Comparison of ENCODE assay signal across 8 cellular contexts in genomic region chr20:62937353-62938104, GRCh38. TPM values are rescaled to one million over a fixed set of nuclear protein-coding genes. Genes with fewer than 3 reads are reported as not detected.
DNase-seq lines count a peak whose midpoint lies in the region; ATAC-seq and TF ChIP-seq lines count a peak whose summit lies in the region.

No MANE protein-coding gene starts in this region.

- H3K4me1 Mint-ChIP-seq in H9 (peaks cover 16 to 30% of the 10 kb centered on the region in 2 experiments), nephron progenitor cell (peaks cover 39% of the 10 kb centered on the region)

- no peak overlapping the region for H3K56ac ChIP-seq in H9 (ENCODE audit: insufficient read length, low read depth, low read length)

- no peak overlapping the region for H4K8ac ChIP-seq in H9 (replicated peaks; ENCODE audit: insufficient read length, low read depth, low read length)

- H3K4me1 ChIP-seq in H9 (ENCODE audit: insufficient read depth, low read length) (peaks cover 10% of the 10 kb centered on the region; the same call in 1 of the 2 replicates), RWPE2 (ENCODE audit: insufficient read depth, poor library complexity, severe bottlenecking) (peaks cover 18% of the 10 kb centered on the region)

- no peaks in the 10 kb centered on the region for H3K23me2 ChIP-seq in H9 (ENCODE audit: insufficient read length, low read depth, low read length, poor library complexity, severe bottlenecking)

- peak; percentile 97 for DNase-seq in ELR (ENCODE audit: low read depth)
- peak; percentile 95 for DNase-seq in H9
- peak; percentile 96 for DNase-seq in M059J (ENCODE audit: low read depth)
- DNase-seq in RWPE2 (ENCODE audit: low spot score): peak; percentile 100
- DNase-seq in activated effector memory CD4-positive, alpha-beta T cell treated with Interleukin-2 at 50 U/mL for 16 hours: peak; percentile 97
- DNase-seq in fibroblast of the aortic adventitia (ENCODE audit: low read depth): peak; percentile 95
- DNase-seq in nephron progenitor cell: peak; percentile 97
- DNase-seq in stimulated activated naive CD8-positive, alpha-beta T cell treated with anti-CD3 and anti-CD28 coated beads, Interleukin-15, Interleukin-2, amounts not matched to agents 100 U/mL and 50 U/mL, for 24 hours: peak; percentile 98

- peak overlapping the region; percentile 13 for H4K5ac ChIP-seq in H9 (ENCODE audit: insufficient read length, low read depth, low read length)

- no peak overlapping the region for H3K4ac ChIP-seq in H9 (ENCODE audit: low read depth, low read length)

- peaks cover 2% of the 10 kb centered on the region; the same call in 1 of the 2 replicates for H3K27me3 Mint-ChIP-seq in H9 (ENCODE audit: low read depth)
- peaks cover 4% of the 10 kb centered on the region for H3K27me3 Mint-ChIP-seq in nephron progenitor cell (ENCODE audit: low read depth, poor library complexity)

- H2BK20ac ChIP-seq in H9 (ENCODE audit: low read depth, low read length, poor library complexity, severe bottlenecking): no peak overlapping the region

- H3K4me2 ChIP-seq in H9 (ENCODE audit: insufficient read depth, insufficient read length, low read length): peak overlapping the region; percentile 74

- H2BK15ac ChIP-seq in H9 (ENCODE audit: low read depth, low read length): no peak overlapping the region

- no peak overlapping the region for H2AK5ac ChIP-seq in H9 (ENCODE audit: insufficient read length, low read length)

- no peak overlapping the region for H2AFZ ChIP-seq in H9 (ENCODE audit: low read length)

- no peak overlapping the region for H2BK120ac ChIP-seq in H9 (ENCODE audit: low read depth, low read length, poor library complexity, severe bottlenecking)

- WGBS in H9 (ENCODE audit: extremely low coverage, insufficient read length, low lambda C conversion rate): no CpG with 5 or more reads among the region's 87 CpGs

- no peaks in the 10 kb centered on the region for H3K9me3 Mint-ChIP-seq in H9
- H3K9me3 Mint-ChIP-seq in nephron progenitor cell: no peaks in the 10 kb centered on the region

- H3K36me3 ChIP-seq in RWPE2 (ENCODE audit: low read depth): peaks cover 64% of the 10 kb centered on the region

- H3K27ac Mint-ChIP-seq in H9: peak overlapping the region; percentile 96 to 99 (median 98)
- peak overlapping the region; percentile 99 for H3K27ac Mint-ChIP-seq in nephron progenitor cell

- peaks cover 80% of the 10 kb centered on the region for H3K79me2 ChIP-seq in H9 (ENCODE audit: insufficient read depth, low read length)

- H3T11ph ChIP-seq in H9 (ENCODE audit: low read length): no peak overlapping the region

- no peak overlapping the region for H2BK12ac ChIP-seq in H9 (ENCODE audit: insufficient read length, low read depth, low read length)

- H3K27ac ChIP-seq in H9 (ENCODE audit: insufficient read length, low read depth, low read length) (no peak overlapping the region), RWPE2 (ENCODE audit: poor library complexity, severe bottlenecking) (peak overlapping the region; percentile 70)

- H3K14ac ChIP-seq in H9 (ENCODE audit: insufficient read depth, low read length): peak overlapping the region; percentile 90

- H3K4me3 ChIP-seq in RWPE2 (ENCODE audit: severe bottlenecking): peak overlapping the region; percentile 85
- H3K4me3 ChIP-seq in fibroblast of the aortic adventitia (ENCODE audit: low read depth, low read length): peak overlapping the region; percentile 93

- H3K9me3 ChIP-seq in H9 (ENCODE audit: control insufficient read depth, low read depth, low read length) (no peaks in the 10 kb centered on the region), RWPE2 (ENCODE audit: severe bottlenecking) (no peaks in the 10 kb centered on the region)

- no peak for TF ChIP-seq CTCF in H9 (conservative IDR thresholded peaks at IDR 0.05)
- no peak for TF ChIP-seq CTCF in RWPE2 (IDR thresholded peaks at IDR 0.05; ENCODE audit: poor library complexity, severe bottlenecking)
- TF ChIP-seq CTCF in fibroblast of the aortic adventitia (IDR thresholded peaks at IDR 0.05; ENCODE audit: insufficient read depth, low read length): no peak
- no peak for TF ChIP-seq CTCF in nephron progenitor cell (IDR thresholded peaks at IDR 0.05)

- ATAC-seq in RWPE2 (ENCODE audit: low read depth): peak; percentile 78
- ATAC-seq in stimulated activated naive CD8-positive, alpha-beta T cell treated with anti-CD3 and anti-CD28 coated beads, Interleukin-15, Interleukin-2, amounts not matched to agents 100 U/mL and 50 U/mL, for 24 hours: peak; percentile 86

- no peak overlapping the region for H4K91ac ChIP-seq in H9 (ENCODE audit: insufficient read length, low read depth, low read length)

- peaks cover 14 to 39% (median 22%) of the 10 kb centered on the region in 3 experiments for H3K36me3 Mint-ChIP-seq in H9 (ENCODE audit: insufficient read depth in 1 of 3, low read depth in 3 of 3)
- peaks cover 26% of the 10 kb centered on the region for H3K36me3 Mint-ChIP-seq in nephron progenitor cell (ENCODE audit: low read depth)

- no peaks in the 10 kb centered on the region for H3K79me1 ChIP-seq in H9 (ENCODE audit: insufficient read depth, low read depth, low read length, poor library complexity, severe bottlenecking)

- H4K20me1 ChIP-seq in H9 (ENCODE audit: control insufficient read depth, insufficient read depth, insufficient read length): no peaks in the 10 kb centered on the region

- no peak overlapping the region for H2BK5ac ChIP-seq in H9 (ENCODE audit: insufficient read length, low read length)

- H3K27me3 ChIP-seq in H9 (ENCODE audit: insufficient read depth, low read length) (no peaks in the 10 kb centered on the region), RWPE2 (ENCODE audit: insufficient read depth, poor library complexity, severe bottlenecking) (no peaks in the 10 kb centered on the region)

- no peak overlapping the region for H3K23ac ChIP-seq in H9 (ENCODE audit: insufficient read length, low read depth, low read length)

- peak overlapping the region; percentile 94 for H3K9ac ChIP-seq in H9 (ENCODE audit: extremely low read depth, insufficient read length, low read length)

- peak overlapping the region; percentile 92 for H3K18ac ChIP-seq in H9 (ENCODE audit: insufficient read length, low read depth, low read length)

- no peak overlapping the region; a peak in 2 of 5 replicates for H3K4me3 Mint-ChIP-seq in H9
- no peak overlapping the region for H3K4me3 Mint-ChIP-seq in nephron progenitor cell

RNA-seq across cellular contexts. Expression of gene GID8, which starts 0.4 kb away (rescaled TPM):
- total RNA-seq in H9 (2021) (60.9 and 62.9 TPM in 2 replicates), fibroblast of the aortic adventitia (ENCODE audit: low replicate concordance) (27.7 and 35.4 TPM in 2 replicates)
- total RNA-seq in M059J (2014; rRNA removed; shearing (Covaris generic)): 40.4 and 53.4 TPM in 2 replicates

RNA-seq across cellular contexts. Expression of gene DIDO1, which starts 11.2 kb away (rescaled TPM):
- total RNA-seq in H9 (2021) (85.9 TPM in 2 replicates), fibroblast of the aortic adventitia (ENCODE audit: low replicate concordance) (48.4 TPM in 2 replicates)
- total RNA-seq in M059J (2014; rRNA removed; shearing (Covaris generic)): 26.1 and 42.6 TPM in 2 replicates

RNA-seq across cellular contexts. Expression of gene SLC17A9, which starts 15.0 kb away (rescaled TPM):
- total RNA-seq in H9 (2021) (19.9 and 20.9 TPM in 2 replicates), fibroblast of the aortic adventitia (ENCODE audit: low replicate concordance) (0.41 and 2.0 TPM in 2 replicates)
- not detected in 2 replicates for total RNA-seq in M059J (2014; rRNA removed; shearing (Covaris generic))
